ENCODE assay signal across 10 cellular contexts in the genomic region with DNA sequence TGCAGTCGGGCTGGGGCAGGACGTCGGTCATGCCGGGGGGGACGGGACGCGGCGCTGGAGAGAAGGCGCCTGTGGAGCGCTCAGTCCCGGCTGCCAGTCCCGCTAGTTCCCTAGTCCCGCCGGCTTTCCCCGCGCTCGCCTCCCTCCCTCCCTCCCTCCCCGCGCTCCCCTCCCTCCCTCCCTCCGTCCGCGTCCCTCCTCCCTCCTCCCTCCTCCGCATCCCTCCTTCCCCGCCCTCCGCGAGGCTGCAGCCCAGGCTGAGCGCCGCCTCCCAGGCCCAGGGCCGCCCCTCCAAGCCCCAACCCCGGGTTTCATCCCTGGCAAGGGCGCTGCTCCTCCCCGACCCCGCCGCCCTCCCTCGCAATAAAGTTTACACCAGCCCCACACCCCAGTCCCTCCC.
DNase-seq lines count a peak whose midpoint lies in the region; ATAC-seq and TF ChIP-seq lines count a peak whose summit lies in the region.
"Had no signal": no experiment of that assay in that cellular context is flagged by ENCODE, and none has a peak within 500 bp of the region (broad histone marks: within the 10 kb centered on the region; RNA-seq: fewer than 3 reads in every experiment).

No MANE protein-coding gene starts in this region.

- H3K9me3 ChIP-seq in iPS DF 6.9 (ENCODE audit: control insufficient read depth, insufficient read depth, low read length): no peaks in the 10 kb centered on the region

- H3K36me3 ChIP-seq in iPS DF 6.9 (ENCODE audit: control insufficient read depth, insufficient read depth, low read length) (no peaks in the 10 kb centered on the region), rectal smooth muscle tissue (ENCODE audit: control insufficient read depth, insufficient read depth, low read length) (peaks cover 3% of the 10 kb centered on the region)

- no peak overlapping the region for H3K9ac ChIP-seq in rectal smooth muscle tissue (ENCODE audit: low read length)

- H3K4me1 ChIP-seq in iPS DF 6.9 (ENCODE audit: control insufficient read depth, insufficient read depth, low read length) (no peaks in the 10 kb centered on the region; the same call in 1 of the 2 replicates), rectal smooth muscle tissue (ENCODE audit: control insufficient read depth, insufficient read depth, low read length) (peaks cover 13% of the 10 kb centered on the region)

- H3K4me3 ChIP-seq in choroid plexus epithelial cell (ENCODE audit: low read depth, low read length): peak overlapping the region; percentile 49
- peak overlapping the region; percentile 34; the same call in 1 of the 2 replicates for H3K4me3 ChIP-seq in iPS DF 6.9 (ENCODE audit: low read length)
- H3K4me3 ChIP-seq in rectal smooth muscle tissue (ENCODE audit: low read length): peak overlapping the region; percentile 30
- H3K4me3 ChIP-seq: GM12878 had no signal

- no peaks in the 10 kb centered on the region for H3K27me3 ChIP-seq in iPS DF 6.9 (ENCODE audit: control insufficient read depth, insufficient read depth, low read length)
- no peaks in the 10 kb centered on the region for H3K27me3 ChIP-seq in rectal smooth muscle tissue (ENCODE audit: control insufficient read depth, insufficient read depth, low read length)

- TF ChIP-seq CTCF in choroid plexus epithelial cell (conservative IDR thresholded peaks at IDR 0.05; ENCODE audit: low read depth, low read length): no peak

- DNase-seq in COLO829 (ENCODE audit: low spot score) (peak; percentile 16), choroid plexus epithelial cell (ENCODE audit: low read depth) (peak; percentile 59), iPS DF 6.9 (ENCODE audit: low read depth, low spot score) (no peak), HK-2 (ENCODE audit: unreplicated experiment) (no peak)
- DNase-seq: T1000 had no signal

- H3K27ac ChIP-seq in iPS DF 6.9 (ENCODE audit: low read length) (no peak overlapping the region), rectal smooth muscle tissue (ENCODE audit: low read depth, low read length) (peak overlapping the region; percentile 43)

- ATAC-seq in HG02840 (IDR thresholded peaks at IDR 0.05; ENCODE audit: low FRiP score, unreplicated experiment): no peak
- ATAC-seq in GM18873 (IDR thresholded peaks at IDR 0.05; ENCODE audit: low FRiP score, unreplicated experiment): no peak
- ATAC-seq in HG02973 (IDR thresholded peaks at IDR 0.05; ENCODE audit: unreplicated experiment): no peak
- ATAC-seq: GM12878 had no signal

- WGBS in iPS DF 6.9 (ENCODE audit: insufficient coverage, insufficient read length): no CpG with 5 or more reads among the region's 35 CpGs

Comparison
In these comparisons a context has a peak if more than half of its experiments do, and no peak if none do; other contexts are left out.
1. DNase-seq: peak in COLO829 (single experiment) and choroid plexus epithelial cell (single experiment); none in iPS DF 6.9 (single experiment) and HK-2 (single experiment).
2. Peak in every context shown above with its lines, with median percentiles within 50 percentile points of each other: H3K4me3 ChIP-seq.